1 cellular context compared by ENCODE assay signal in the genomic region with DNA sequence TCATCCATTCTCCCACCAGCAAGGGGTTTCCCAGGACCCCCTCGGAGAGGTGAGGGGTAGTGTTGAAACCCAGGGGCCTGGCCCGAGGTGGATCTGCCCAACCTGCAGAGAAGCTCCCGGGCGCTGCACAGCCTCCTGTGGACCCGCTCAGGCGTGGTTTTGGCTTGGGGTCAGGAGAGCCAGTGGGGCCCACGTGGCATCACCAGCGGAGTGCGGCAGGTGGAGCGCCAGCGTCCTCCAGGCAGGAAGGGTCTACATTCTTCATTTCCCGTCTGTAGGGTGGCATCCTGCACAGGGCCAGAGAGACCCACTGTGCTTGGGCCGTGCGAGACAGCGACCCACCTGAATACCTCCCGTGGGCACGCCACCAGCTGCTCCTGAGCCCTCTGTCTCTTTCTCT.
TF ChIP-seq lines count a peak whose summit lies in the region.

No MANE protein-coding gene starts in this region.

TF ChIP-seq in WTC11, 78 proteins besides CTCF, POLR2A, EP300 and RAD21 (continued from another document):
- TF ChIP-seq, protein P1, sequence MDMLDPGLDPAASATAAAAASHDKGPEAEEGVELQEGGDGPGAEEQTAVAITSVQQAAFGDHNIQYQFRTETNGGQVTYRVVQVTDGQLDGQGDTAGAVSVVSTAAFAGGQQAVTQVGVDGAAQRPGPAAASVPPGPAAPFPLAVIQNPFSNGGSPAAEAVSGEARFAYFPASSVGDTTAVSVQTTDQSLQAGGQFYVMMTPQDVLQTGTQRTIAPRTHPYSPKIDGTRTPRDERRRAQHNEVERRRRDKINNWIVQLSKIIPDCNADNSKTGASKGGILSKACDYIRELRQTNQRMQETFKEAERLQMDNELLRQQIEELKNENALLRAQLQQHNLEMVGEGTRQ (CRISPR knock-in tag; IDR thresholded peaks at IDR 0.05), result no peak
- no peak for TF ChIP-seq GRHL2 (CRISPR knock-in tag; IDR thresholded peaks at IDR 0.05; ENCODE audit: insufficient replicate concordance, severe bottlenecking)
- TF ChIP-seq ZNF671 (CRISPR knock-in tag; IDR thresholded peaks at IDR 0.05), result no peak
- TF ChIP-seq, protein P2, sequence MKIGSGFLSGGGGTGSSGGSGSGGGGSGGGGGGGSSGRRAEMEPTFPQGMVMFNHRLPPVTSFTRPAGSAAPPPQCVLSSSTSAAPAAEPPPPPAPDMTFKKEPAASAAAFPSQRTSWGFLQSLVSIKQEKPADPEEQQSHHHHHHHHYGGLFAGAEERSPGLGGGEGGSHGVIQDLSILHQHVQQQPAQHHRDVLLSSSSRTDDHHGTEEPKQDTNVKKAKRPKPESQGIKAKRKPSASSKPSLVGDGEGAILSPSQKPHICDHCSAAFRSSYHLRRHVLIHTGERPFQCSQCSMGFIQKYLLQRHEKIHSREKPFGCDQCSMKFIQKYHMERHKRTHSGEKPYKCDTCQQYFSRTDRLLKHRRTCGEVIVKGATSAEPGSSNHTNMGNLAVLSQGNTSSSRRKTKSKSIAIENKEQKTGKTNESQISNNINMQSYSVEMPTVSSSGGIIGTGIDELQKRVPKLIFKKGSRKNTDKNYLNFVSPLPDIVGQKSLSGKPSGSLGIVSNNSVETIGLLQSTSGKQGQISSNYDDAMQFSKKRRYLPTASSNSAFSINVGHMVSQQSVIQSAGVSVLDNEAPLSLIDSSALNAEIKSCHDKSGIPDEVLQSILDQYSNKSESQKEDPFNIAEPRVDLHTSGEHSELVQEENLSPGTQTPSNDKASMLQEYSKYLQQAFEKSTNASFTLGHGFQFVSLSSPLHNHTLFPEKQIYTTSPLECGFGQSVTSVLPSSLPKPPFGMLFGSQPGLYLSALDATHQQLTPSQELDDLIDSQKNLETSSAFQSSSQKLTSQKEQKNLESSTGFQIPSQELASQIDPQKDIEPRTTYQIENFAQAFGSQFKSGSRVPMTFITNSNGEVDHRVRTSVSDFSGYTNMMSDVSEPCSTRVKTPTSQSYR (CRISPR knock-in tag; IDR thresholded peaks at IDR 0.05), result no peak
- TF ChIP-seq, protein P3, sequence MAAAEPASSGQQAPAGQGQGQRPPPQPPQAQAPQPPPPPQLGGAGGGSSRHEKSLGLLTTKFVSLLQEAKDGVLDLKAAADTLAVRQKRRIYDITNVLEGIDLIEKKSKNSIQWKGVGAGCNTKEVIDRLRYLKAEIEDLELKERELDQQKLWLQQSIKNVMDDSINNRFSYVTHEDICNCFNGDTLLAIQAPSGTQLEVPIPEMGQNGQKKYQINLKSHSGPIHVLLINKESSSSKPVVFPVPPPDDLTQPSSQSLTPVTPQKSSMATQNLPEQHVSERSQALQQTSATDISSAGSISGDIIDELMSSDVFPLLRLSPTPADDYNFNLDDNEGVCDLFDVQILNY (CRISPR knock-in tag; IDR thresholded peaks at IDR 0.05), result no peak
